In genomic region chr20:43409041-43409913, GRCh38 we compare ENCODE assay signal across 8 cellular contexts. TPM values are rescaled to one million over a fixed set of nuclear protein-coding genes. Genes with fewer than 3 reads are reported as not detected.
DNase-seq lines count a peak whose midpoint lies in the region; ATAC-seq and TF ChIP-seq lines count a peak whose summit lies in the region.

No MANE protein-coding gene starts in this region.

- H2AFZ ChIP-seq in MM.1S (ENCODE audit: low read length), result peak overlapping the region; percentile 4; the same call in 1 of the 2 replicates

- no peaks in the 10 kb centered on the region for H3F3A ChIP-seq in MM.1S (ENCODE audit: insufficient read depth, low read length)

- ATAC-seq in lung (ENCODE audit: insufficient read depth, low FRiP score), result no peak
- ATAC-seq in GM18870 (IDR thresholded peaks at IDR 0.05; ENCODE audit: unreplicated experiment), result no peak

- no peak overlapping the region for H3K27ac ChIP-seq in MM.1S (ENCODE audit: low read length)
- peak overlapping the region in 1 of 2 donors; percentile 14 for H3K27ac ChIP-seq in lung (ENCODE audit: low read depth in 1 of 2, low read length in 1 of 2)

- H3K9me3 ChIP-seq in MM.1S (replicated peaks; ENCODE audit: insufficient read depth, low read length) (no peaks in the 10 kb centered on the region), lung (ENCODE audit: control insufficient read depth in 2 of 2, insufficient read depth in 1 of 2, low read length in 1 of 2) (peaks cover 4 to 6% of the 10 kb centered on the region in 2 donors)

- H3K27me3 Mint-ChIP-seq in activated CD4-positive, alpha-beta T cell treated with anti-CD3 and anti-CD28 coated beads, Interleukin-2, amount 10 ng/mL, durations not matched to agents 24 days and 14 days, result peaks cover 25% of the 10 kb centered on the region

- H4K20me1 ChIP-seq in MM.1S (ENCODE audit: insufficient read depth, low read length), result no peaks in the 10 kb centered on the region

- H3K9me3 Mint-ChIP-seq in activated CD4-positive, alpha-beta T cell treated with anti-CD3 and anti-CD28 coated beads, Interleukin-2, amount 10 ng/mL, durations not matched to agents 24 days and 14 days, result no peaks in the 10 kb centered on the region

- H3K4me2 ChIP-seq in MM.1S (ENCODE audit: low read depth, low read length), result no peak overlapping the region

- H3K27me3 ChIP-seq in MM.1S (replicated peaks; ENCODE audit: insufficient read depth, low read length) (no peaks in the 10 kb centered on the region), lung (ENCODE audit: control insufficient read depth, insufficient read depth) (no peaks in the 10 kb centered on the region)

- peak; percentile 67 for DNase-seq in activated CD4-positive, alpha-beta T cell treated with anti-CD3 and anti-CD28 coated beads, Interleukin-2, amount 10 ng/mL, durations not matched to agents 24 days and 14 days
- no peak for DNase-seq in activated CD4-positive, alpha-beta T cell treated with anti-CD3 and anti-CD28 coated beads for 4 hours
- peak; percentile 42 for DNase-seq in MM.1S
- DNase-seq in amniotic stem cell (lab: John Stamatoyannopoulos, UW), result peak; percentile 8
- no peak for DNase-seq in lung (ENCODE audit: low spot score)
- no peak for DNase-seq in GDM1 (lab: John Stamatoyannopoulos, UW)
- DNase-seq in midbrain (lab: John Stamatoyannopoulos, UW), result no peak

- H3K4me1 Mint-ChIP-seq in activated CD4-positive, alpha-beta T cell treated with anti-CD3 and anti-CD28 coated beads, Interleukin-2, amount 10 ng/mL, durations not matched to agents 24 days and 14 days, result no peaks in the 10 kb centered on the region

- H3K9me2 ChIP-seq in MM.1S (replicated peaks; ENCODE audit: insufficient read depth, low read length), result no peaks in the 10 kb centered on the region

- 30 to 32% methylated on average over 12 of the region's 12 CpGs for WGBS in lung, 2 donors

- TF ChIP-seq CTCF in MM.1S (IDR thresholded peaks at IDR 0.05; ENCODE audit: low read length), result peak; percentile 85
- TF ChIP-seq CTCF in lung (IDR thresholded peaks at IDR 0.05; ENCODE audit: control extremely low read depth, extremely low read depth), result peak; percentile 30

- intact Hi-C loops in activated CD4-positive, alpha-beta T cell treated with anti-CD3 and anti-CD28 coated beads, Interleukin-2, amount 10 ng/mL, durations not matched to agents 24 days and 14 days (cut with micrococcal nuclease), result loop anchor here (5.0 kb wide), 1 partner anchor 1672 kb away; no protein-coding TSS in a partner anchor

- H3K36me3 ChIP-seq in MM.1S (replicated peaks; ENCODE audit: insufficient read depth, low read length) (no peaks in the 10 kb centered on the region), lung (ENCODE audit: control insufficient read depth in 2 of 2, insufficient read depth in 2 of 2, low read length in 2 of 2) (no peaks in the 10 kb centered on the region)

- H3K4me3 ChIP-seq in MM.1S (ENCODE audit: low read length), result no peak overlapping the region
- H3K4me3 ChIP-seq in lung, result no peak overlapping the region

- no peak overlapping the region for H3K27ac Mint-ChIP-seq in activated CD4-positive, alpha-beta T cell treated with anti-CD3 and anti-CD28 coated beads, Interleukin-2, amount 10 ng/mL, durations not matched to agents 24 days and 14 days

- no peaks in the 10 kb centered on the region for H3K79me2 ChIP-seq in MM.1S (ENCODE audit: low read length)

- no peaks in the 10 kb centered on the region for H3K36me3 Mint-ChIP-seq in activated CD4-positive, alpha-beta T cell treated with anti-CD3 and anti-CD28 coated beads, Interleukin-2, amount 10 ng/mL, durations not matched to agents 24 days and 14 days (ENCODE audit: low read depth)

- no peak overlapping the region for H3K9ac ChIP-seq in MM.1S (ENCODE audit: low read length)

- H3K4me3 Mint-ChIP-seq in activated CD4-positive, alpha-beta T cell treated with anti-CD3 and anti-CD28 coated beads, Interleukin-2, amount 10 ng/mL, durations not matched to agents 24 days and 14 days, result no peak overlapping the region

- H3K4me1 ChIP-seq in MM.1S (ENCODE audit: low read length) (no peaks in the 10 kb centered on the region), lung (ENCODE audit: control insufficient read depth in 2 of 2, insufficient read depth in 2 of 2, low read length in 2 of 2) (peaks cover 0 to 2% of the 10 kb centered on the region in 2 donors)

RNA-seq across cellular contexts. Expression of gene SRSF6, which starts 48.4 kb away (rescaled TPM):
- total RNA-seq in activated CD4-positive, alpha-beta T cell treated with anti-CD3 and anti-CD28 coated beads, Interleukin-2, amount 10 ng/mL, durations not matched to agents 24 days and 14 days, result 206 TPM in 2 replicates
- total RNA-seq in lung, result 100 to 1,000 TPM in 1 of 2 donors, 10 to 100 TPM in 1; 91.0 to 102 TPM
- polyA plus RNA-seq in lung, result 10 to 100 TPM; 61.9 to 98.1 TPM

Comparison
In these comparisons a context has a peak if more than half of its experiments do, and no peak if none do; other contexts are left out.
1. DNase-seq: peak in activated CD4-positive, alpha-beta T cell treated with anti-CD3 and anti-CD28 coated beads, Interleukin-2, amount 10 ng/mL, durations not matched to agents 24 days and 14 days (single experiment), MM.1S (single experiment) and amniotic stem cell (single experiment); none in activated CD4-positive, alpha-beta T cell treated with anti-CD3 and anti-CD28 coated beads for 4 hours (0 of 2), lung (single experiment), GDM1 (single experiment) and midbrain (single experiment).